ENCODE assay signal across 21 cellular contexts in genomic region chr16:29840240-29840639, GRCh38. TPM values are rescaled to one million over a fixed set of nuclear protein-coding genes. Genes with fewer than 3 reads are reported as not detected.
DNase-seq lines count a peak whose midpoint lies in the region; TF ChIP-seq lines count a peak whose summit lies in the region.
"Had no signal": no experiment of that assay in that cellular context is flagged by ENCODE, and none has a peak within 500 bp of the region (broad histone marks: within the 10 kb centered on the region; RNA-seq: fewer than 3 reads in every experiment).

No MANE protein-coding gene starts in this region.

- H3K36me3 Mint-ChIP-seq in activated naive CD4-positive, alpha-beta T cell treated with anti-CD3 and anti-CD28 coated beads, Interleukin-2, amount 50 U/mL, for 24 hours, result peaks cover 7% of the 10 kb centered on the region
- peaks cover 58% of the 10 kb centered on the region for H3K36me3 Mint-ChIP-seq in activated naive CD4-positive, alpha-beta T cell treated with anti-CD3 and anti-CD28 coated beads, Interleukin-2, amount 10 ng/mL, durations not matched to agents 7 days and 5 days

- no peak for TF ChIP-seq CTCF in adrenal gland (IDR thresholded peaks at IDR 0.05)
- TF ChIP-seq CTCF in osteoblast (IDR thresholded peaks at IDR 0.05; ENCODE audit: extremely low read depth, low read depth, low read length), result no peak

- no peaks in the 10 kb centered on the region for H3K9me3 Mint-ChIP-seq in activated naive CD4-positive, alpha-beta T cell treated with anti-CD3 and anti-CD28 coated beads, Interleukin-2, amount 50 U/mL, for 24 hours
- no peaks in the 10 kb centered on the region for H3K9me3 Mint-ChIP-seq in activated naive CD4-positive, alpha-beta T cell treated with anti-CD3 and anti-CD28 coated beads, Interleukin-2, amount 10 ng/mL, durations not matched to agents 7 days and 5 days
- H3K9me3 Mint-ChIP-seq: CD4-positive, alpha-beta T cell had no signal

- TF ChIP-seq POLR2A in adrenal gland (IDR thresholded peaks at IDR 0.05), result no peak

- peaks cover 5% of the 10 kb centered on the region for H4K20me1 ChIP-seq in osteoblast (ENCODE audit: insufficient read depth, low read length)

- CTCF ChIA-PET in activated naive CD4-positive, alpha-beta T cell treated with anti-CD3 and anti-CD28 coated beads, Interleukin-2, amount 10 ng/mL, durations not matched to agents 7 days and 5 days (lab: Charles Lee), result no interaction called here

- no peaks in the 10 kb centered on the region for H3K27me3 Mint-ChIP-seq in activated naive CD4-positive, alpha-beta T cell treated with anti-CD3 and anti-CD28 coated beads, Interleukin-2, amount 50 U/mL, for 24 hours
- no peaks in the 10 kb centered on the region for H3K27me3 Mint-ChIP-seq in activated naive CD4-positive, alpha-beta T cell treated with anti-CD3 and anti-CD28 coated beads, Interleukin-2, amount 10 ng/mL, durations not matched to agents 7 days and 5 days
- H3K27me3 Mint-ChIP-seq: CD4-positive, alpha-beta T cell had no signal

- H3K79me2 ChIP-seq in osteoblast (ENCODE audit: insufficient read depth, low read length), result peaks cover 3% of the 10 kb centered on the region

- intact Hi-C loops in adrenal gland (cut with DNase I), result no loop called here

- no peak for DNase-seq in activated naive CD4-positive, alpha-beta T cell treated with anti-CD3 and anti-CD28 coated beads, Interleukin-2, amount 10 ng/mL, durations not matched to agents 7 days and 5 days
- DNase-seq in G401 (ENCODE audit: low spot score) (peak; percentile 54), adrenal gland (peak in 4 of 7 donors; percentile 24 to 54 (median 36)), osteoblast (ENCODE audit: insufficient read length, low spot score, missing footprints) (peak; percentile 41), OCI-M1 (lab: John Stamatoyannopoulos, UW) (no peak), MV-4-11 (lab: John Stamatoyannopoulos, UW) (no peak)
- DNase-seq: AML-193; Caco-2; CD4-positive, alpha-beta T cell; GDM1; HCEC 1CT; IMR-90; KG1; MG63; NCI-H2029; NCI-H526 treated with DMSO at 0.1 percent for 48 hours; Peyer's patch; SHP77 treated with DMSO at 0.1 percent for 48 hours had no signal

- no peak overlapping the region for H2AFZ ChIP-seq in osteoblast (ENCODE audit: low read length)

- H3K27me3 ChIP-seq in adrenal gland (no peaks in the 10 kb centered on the region), osteoblast (ENCODE audit: insufficient read depth, low read length) (no peaks in the 10 kb centered on the region)
- H3K27me3 ChIP-seq: BLaER1 treated with 17β-estradiol and CSF1 and Interleukin-3, amounts not matched to agents 10 nM and 100 nM; MG63; Peyer's patch had no signal

- 52 to 64% (median 58%) methylated on average over 8 to 10 of the region's 10 CpGs for WGBS in adrenal gland, 4 donors

- in situ Hi-C loops in G401 (cut with HindIII; ENCODE audit: low sequenced_read_pairs), result no loop called here

- H3K4me3 ChIP-seq in adrenal gland (no peak overlapping the region), osteoblast (ENCODE audit: insufficient read depth, low read length) (no peak overlapping the region)
- H3K4me3 ChIP-seq: A549; BLaER1 treated with 17β-estradiol and CSF1 and Interleukin-3, amounts not matched to agents 10 nM and 100 nM; MG63; Peyer's patch had no signal

- H3K27ac Mint-ChIP-seq in activated naive CD4-positive, alpha-beta T cell treated with anti-CD3 and anti-CD28 coated beads, Interleukin-2, amount 50 U/mL, for 24 hours, result peak overlapping the region; percentile 68
- no peak overlapping the region for H3K27ac Mint-ChIP-seq in activated naive CD4-positive, alpha-beta T cell treated with anti-CD3 and anti-CD28 coated beads, Interleukin-2, amount 10 ng/mL, durations not matched to agents 7 days and 5 days
- H3K27ac Mint-ChIP-seq: CD4-positive, alpha-beta T cell had no signal

- peak overlapping the region in 4 of 5 donors; percentile 67 to 87 (median 75) for H3K27ac ChIP-seq in adrenal gland
- H3K27ac ChIP-seq in osteoblast (ENCODE audit: low read depth, low read length), result no peak overlapping the region
- H3K27ac ChIP-seq: A549; BLaER1 treated with 17β-estradiol and CSF1 and Interleukin-3, amounts not matched to agents 10 nM and 100 nM; Peyer's patch had no signal

- H3K9me3 ChIP-seq in adrenal gland (replicated peaks in 1 of 3) (no peaks in the 10 kb centered on the region), osteoblast (ENCODE audit: low read depth, low read length) (no peaks in the 10 kb centered on the region)
- H3K9me3 ChIP-seq: A549; BLaER1 treated with 17β-estradiol and CSF1 and Interleukin-3, amounts not matched to agents 10 nM and 100 nM; Caco-2; MG63; Peyer's patch had no signal

- H3K36me3 ChIP-seq in adrenal gland (replicated peaks in 1 of 2) (peaks cover 0 to 98% of the 10 kb centered on the region in 2 donors), osteoblast (ENCODE audit: insufficient read depth, low read length) (peaks cover 86% of the 10 kb centered on the region)

- H3K4me3 Mint-ChIP-seq in activated naive CD4-positive, alpha-beta T cell treated with anti-CD3 and anti-CD28 coated beads, Interleukin-2, amount 50 U/mL, for 24 hours, result no peak overlapping the region
- H3K4me3 Mint-ChIP-seq in activated naive CD4-positive, alpha-beta T cell treated with anti-CD3 and anti-CD28 coated beads, Interleukin-2, amount 10 ng/mL, durations not matched to agents 7 days and 5 days, result no peak overlapping the region
- H3K4me3 Mint-ChIP-seq: CD4-positive, alpha-beta T cell had no signal

- H3K4me2 ChIP-seq in osteoblast (ENCODE audit: insufficient read depth, low read length), result no peak overlapping the region
- H3K4me2 ChIP-seq: A549; BLaER1 treated with 17β-estradiol and CSF1 and Interleukin-3, amounts not matched to agents 10 nM and 100 nM had no signal

- H3K4me1 ChIP-seq in adrenal gland (replicated peaks in 1 of 2) (peaks cover 14 to 22% of the 10 kb centered on the region in 2 donors), osteoblast (ENCODE audit: insufficient read depth, low read length) (no peaks in the 10 kb centered on the region)
- H3K4me1 ChIP-seq: BLaER1 treated with 17β-estradiol and CSF1 and Interleukin-3, amounts not matched to agents 10 nM and 100 nM; Caco-2; Peyer's patch had no signal

- H3K4me1 Mint-ChIP-seq in activated naive CD4-positive, alpha-beta T cell treated with anti-CD3 and anti-CD28 coated beads, Interleukin-2, amount 50 U/mL, for 24 hours, result no peaks in the 10 kb centered on the region
- peaks cover 6% of the 10 kb centered on the region for H3K4me1 Mint-ChIP-seq in activated naive CD4-positive, alpha-beta T cell treated with anti-CD3 and anti-CD28 coated beads, Interleukin-2, amount 10 ng/mL, durations not matched to agents 7 days and 5 days

RNA-seq across cellular contexts. Expression of gene MVP, which starts 20.0 kb away (rescaled TPM):
- total RNA-seq in G401 (2014; rRNA removed; shearing (Covaris generic)), result 17.2 and 32.7 TPM in 2 replicates
- total RNA-seq in adrenal gland, result 100 to 1,000 TPM; 242 to 492 (median 362) TPM
- 100 to 1,000 TPM; 200 to 470 (median 321) TPM for polyA plus RNA-seq in adrenal gland
- total RNA-seq in osteoblast, result 273 and 274 TPM in 2 replicates

RNA-seq across cellular contexts. Expression of gene CDIPT, which starts 22.8 kb away (rescaled TPM):
- total RNA-seq in G401 (2014; rRNA removed; shearing (Covaris generic)), result 47.7 and 56.2 TPM in 2 replicates
- total RNA-seq in adrenal gland, result 100 to 1,000 TPM in 7 of 8 donors, 10 to 100 TPM in 1; 84.7 to 203 (median 159) TPM
- 10 to 100 TPM; 44.9 to 89.0 (median 74.5) TPM for polyA plus RNA-seq in adrenal gland
- total RNA-seq in osteoblast, result 105 and 107 TPM in 2 replicates

RNA-seq across cellular contexts. Expression of gene PAGR1, which starts 24.3 kb away (rescaled TPM):
- total RNA-seq in G401 (2014; rRNA removed; shearing (Covaris generic)), result 69.9 and 78.4 TPM in 2 replicates
- total RNA-seq in adrenal gland, result 10 to 100 TPM; 17.1 to 47.1 (median 39.8) TPM
- 10 to 100 TPM; 14.2 to 89.1 (median 60.9) TPM for polyA plus RNA-seq in adrenal gland
- total RNA-seq in osteoblast, result 16.8 and 19.9 TPM in 2 replicates

RNA-seq across cellular contexts. Expression of gene PRRT2, which starts 28.2 kb away (rescaled TPM):
- 4.7 and 6.2 TPM in 2 replicates for total RNA-seq in G401 (2014; rRNA removed; shearing (Covaris generic))
- total RNA-seq in adrenal gland (1 to 10 TPM in 7 of 8 donors, not detected in 1; 1.4 to 8.8 (median 1.9) TPM), osteoblast (1.4 and 4.1 TPM in 2 replicates)
- 10 to 100 TPM in 1 of 3 donors, 1 to 10 TPM in 1, under 1 TPM in 1; 0.97 to 32.0 (median 5.0) TPM for polyA plus RNA-seq in adrenal gland

RNA-seq across cellular contexts. Expression of gene MAZ, which starts 33.9 kb away (rescaled TPM):
- total RNA-seq in G401 (2014; rRNA removed; shearing (Covaris generic)), result 469 and 478 TPM in 2 replicates
- 100 to 1,000 TPM in 6 of 8 donors, 10 to 100 TPM in 2; 78.8 to 247 (median 145) TPM for total RNA-seq in adrenal gland
- 100 to 1,000 TPM; 108 to 304 (median 147) TPM for polyA plus RNA-seq in adrenal gland
- total RNA-seq in osteoblast, result 221 and 267 TPM in 2 replicates

Comparison
In these comparisons a context has a peak if more than half of its experiments do, and no peak if none do; other contexts are left out.
1. DNase-seq: peak in G401 (single experiment), adrenal gland (4 of 7) and osteoblast (single experiment); none in activated naive CD4-positive, alpha-beta T cell treated with anti-CD3 and anti-CD28 coated beads, Interleukin-2, amount 10 ng/mL, durations not matched to agents 7 days and 5 days (single experiment), OCI-M1 (single experiment) and MV-4-11 (single experiment).